In the genomic region with DNA sequence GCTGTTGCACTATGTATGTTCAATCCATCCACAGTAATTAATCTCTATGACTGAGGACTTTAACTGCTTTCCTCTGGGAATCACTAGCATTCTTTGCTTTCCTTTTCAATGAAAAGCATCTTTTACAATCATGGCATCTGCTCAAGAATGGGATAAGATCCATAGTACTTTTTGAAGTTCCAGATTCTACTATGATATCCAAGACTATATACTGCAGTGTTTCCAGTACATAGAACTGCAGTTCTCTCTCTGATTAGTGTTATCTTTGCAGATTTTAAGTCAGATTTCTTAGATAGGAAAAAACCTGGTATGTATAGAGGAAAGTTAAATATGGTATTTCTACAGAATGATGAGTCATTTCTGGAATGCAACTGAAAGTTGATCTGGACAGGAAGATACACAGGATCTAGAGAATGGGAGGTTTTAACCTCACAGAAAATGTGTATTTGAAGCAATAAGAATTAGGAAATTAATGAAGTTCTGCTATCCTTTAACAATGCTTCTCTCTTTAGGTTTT, we compare ENCODE assay signal across 7 cellular contexts.
A peak's percentile ranks its signal among the peaks of the same experiment; 100 is the strongest.
DNase-seq lines count a peak whose midpoint lies in the region; ATAC-seq and FAIRE-seq lines count a peak whose summit lies in the region.

No MANE protein-coding gene starts in this region.

- ATAC-seq in HG02852 (IDR thresholded peaks at IDR 0.05; ENCODE audit: unreplicated experiment) (peak; percentile 97), left lobe of liver (no peak)

- peak; percentile 55 for FAIRE-seq in GM19239 (lab: Jason Lieb, UNC)

- no peak overlapping the region for H3K4me3 ChIP-seq in skeletal muscle cell (ENCODE audit: low read depth, low read length)

- DNase-seq in GM19239 (ENCODE audit: insufficient read length, low spot score) = no peak
- peak; percentile 8 for DNase-seq in NCI-H446 treated with DMSO at 0.1 percent for 48 hours (lab: John Stamatoyannopoulos, UW)
- peak; percentile 56 for DNase-seq in skeletal muscle cell (ENCODE audit: low read depth)
- no peak for DNase-seq in activated CD4-positive, alpha-beta T cell treated with anti-CD3 and anti-CD28 coated beads for 1 hour
- DNase-seq in left lobe of liver (ENCODE audit: low spot score) = no peak
- DNase-seq in kidney tubule cell (ENCODE audit: low spot score) = no peak

Comparison
In these comparisons a context has a peak if more than half of its experiments do, and no peak if none do; other contexts are left out.
1. DNase-seq: peak in NCI-H446 treated with DMSO at 0.1 percent for 48 hours (single experiment) and skeletal muscle cell (single experiment); none in GM19239 (single experiment), activated CD4-positive, alpha-beta T cell treated with anti-CD3 and anti-CD28 coated beads for 1 hour (single experiment), left lobe of liver (single experiment) and kidney tubule cell (single experiment).